Comparison of ENCODE assay signal across 9 cellular contexts in genomic region chr18:23230688-23231087, GRCh38.
A peak's percentile ranks its signal among the peaks of the same experiment; 100 is the strongest.
DNase-seq lines count a peak whose midpoint lies in the region; ATAC-seq and TF ChIP-seq lines count a peak whose summit lies in the region.
"Had no signal": no experiment of that assay in that cellular context is flagged by ENCODE, and none has a peak within 500 bp of the region (broad histone marks: within the 10 kb centered on the region; RNA-seq: fewer than 3 reads in every experiment).

No MANE protein-coding gene starts in this region.

- H3K9me2 ChIP-seq in DOHH2 (replicated peaks; ENCODE audit: control insufficient read depth, low read length) (no peaks in the 10 kb centered on the region), SU-DHL-6 (replicated peaks; ENCODE audit: insufficient read depth, low read length) (no peaks in the 10 kb centered on the region)

- H3K27ac ChIP-seq in DOHH2 (ENCODE audit: low read depth, low read length) (peak overlapping the region; percentile 93), SU-DHL-6 (ENCODE audit: low read depth, low read length) (peak overlapping the region; percentile 43), foreskin keratinocyte (peak overlapping the region; percentile 37), skin epidermis (peak overlapping the region in 18 of 21 experiments; percentile 21 to 85 (median 66))

- no peak for ATAC-seq in foreskin keratinocyte
- no peak for ATAC-seq in HG03457 (IDR thresholded peaks at IDR 0.05; ENCODE audit: unreplicated experiment)

- H3K4me1 ChIP-seq in DOHH2 (ENCODE audit: control insufficient read depth, low read length), result peaks cover 77% of the 10 kb centered on the region
- H3K4me1 ChIP-seq in foreskin keratinocyte, result peaks cover 9% of the 10 kb centered on the region

- H3K79me2 ChIP-seq in DOHH2 (ENCODE audit: control insufficient read depth, low read length) (no peaks in the 10 kb centered on the region), SU-DHL-6 (ENCODE audit: insufficient read depth, low read length) (no peaks in the 10 kb centered on the region)

- H4K20me1 ChIP-seq in DOHH2 (ENCODE audit: control insufficient read depth, insufficient read depth, low read depth, low read length), result no peaks in the 10 kb centered on the region
- no peaks in the 10 kb centered on the region for H4K20me1 ChIP-seq in SU-DHL-6 (ENCODE audit: low read depth, low read length)

- H2AFZ ChIP-seq in SU-DHL-6 (ENCODE audit: low read depth, low read length, severe bottlenecking), result no peak overlapping the region

- H3K4me2 ChIP-seq in DOHH2 (ENCODE audit: low read length), result peak overlapping the region; percentile 78
- H3K4me2 ChIP-seq in SU-DHL-6 (ENCODE audit: low read depth, low read length, poor library complexity, severe bottlenecking), result peak overlapping the region; percentile 33

- H3K4me3 ChIP-seq in DOHH2 (ENCODE audit: low read length), result peak overlapping the region; percentile 57
- H3K4me3 ChIP-seq in SU-DHL-6 (ENCODE audit: insufficient read depth, low read length, poor library complexity, severe bottlenecking), result peak overlapping the region; percentile 2
- H3K4me3 ChIP-seq in skin epidermis, result no peak overlapping the region

- H3F3A ChIP-seq in DOHH2 (ENCODE audit: control insufficient read depth, insufficient read depth) (peaks cover 25% of the 10 kb centered on the region), SU-DHL-6 (ENCODE audit: insufficient read depth) (peaks cover 32% of the 10 kb centered on the region)

- no peak overlapping the region for H3K9ac ChIP-seq in SU-DHL-6 (ENCODE audit: low read length)

- H3K27me3 ChIP-seq in DOHH2 (ENCODE audit: control insufficient read depth, low read length), result no peaks in the 10 kb centered on the region
- H3K27me3 ChIP-seq in SU-DHL-6 (ENCODE audit: low read length), result no peaks in the 10 kb centered on the region
- H3K27me3 ChIP-seq in foreskin keratinocyte, result peaks cover 9% of the 10 kb centered on the region

- TF ChIP-seq CTCF in DOHH2 (IDR thresholded peaks at IDR 0.05; ENCODE audit: low read depth, low read length, poor library complexity, severe bottlenecking) (no peak), SU-DHL-6 (IDR thresholded peaks at IDR 0.05; ENCODE audit: insufficient read depth, low read length, poor library complexity, severe bottlenecking) (no peak), foreskin keratinocyte (conservative IDR thresholded peaks at IDR 0.05) (no peak)

- no peak for DNase-seq in foreskin keratinocyte
- no peak for DNase-seq in SIG-M5 (lab: John Stamatoyannopoulos, UW)
- no peak for DNase-seq in NCI-H1092 (lab: John Stamatoyannopoulos, UW)
- DNase-seq in NCI-H774 (lab: John Stamatoyannopoulos, UW), result no peak
- DNase-seq: NCI-H524 treated with DMSO at 0.1 percent for 48 hours had no signal

- H3K36me3 ChIP-seq in DOHH2 (ENCODE audit: control insufficient read depth, low read length) (peaks cover 7% of the 10 kb centered on the region), SU-DHL-6 (ENCODE audit: low read length) (no peaks in the 10 kb centered on the region)

- H3K9me3 ChIP-seq in DOHH2 (ENCODE audit: control insufficient read depth, insufficient read depth, low read length) (no peaks in the 10 kb centered on the region), SU-DHL-6 (ENCODE audit: insufficient read depth, low read length) (no peaks in the 10 kb centered on the region)

Comparison
In these comparisons a context has a peak if more than half of its experiments do, and no peak if none do; other contexts are left out.
1. H3K27ac ChIP-seq: peak in every context shown above with its lines; median percentile 93 in DOHH2; 66 in skin epidermis; 43 in SU-DHL-6; 37 in foreskin keratinocyte.
2. H3K4me3 ChIP-seq: peak in DOHH2 (single experiment) and SU-DHL-6 (single experiment); none in skin epidermis (0 of 7).